In genomic region chr7:69399038-69399800, GRCh38 we compare ENCODE assay signal across 12 cellular contexts.
DNase-seq lines count a peak whose midpoint lies in the region; ATAC-seq lines count a peak whose summit lies in the region.
"Had no signal": no experiment of that assay in that cellular context is flagged by ENCODE, and none has a peak within 500 bp of the region (broad histone marks: within the 10 kb centered on the region; RNA-seq: fewer than 3 reads in every experiment).

No MANE protein-coding gene starts in this region.

- ATAC-seq in HG03280 (IDR thresholded peaks at IDR 0.05; ENCODE audit: unreplicated experiment): no peak
- ATAC-seq: HepG2 had no signal

- no peak overlapping the region for H3K4me3 ChIP-seq in H7 (ENCODE audit: insufficient read depth, low read depth, low read length)
- H3K4me3 ChIP-seq: esophagus squamous epithelium had no signal

- no peaks in the 10 kb centered on the region for H3K27me3 ChIP-seq in H7 (ENCODE audit: control insufficient read depth, insufficient read depth, low read length)
- H3K27me3 ChIP-seq: esophagus squamous epithelium had no signal

- peak; percentile 67 for DNase-seq in H7
- peak; percentile 3 for DNase-seq in amniotic stem cell (lab: John Stamatoyannopoulos, UW)
- DNase-seq in inferior parietal cortex (ENCODE audit: extremely low spot score): peak; percentile 71
- DNase-seq in substantia nigra (lab: John Stamatoyannopoulos, UW): peak in 37 of 49 donors; percentile 0 to 71 (median 20)
- no peak for DNase-seq in DMS53 treated with DMSO at 0.1 percent for 48 hours (lab: John Stamatoyannopoulos, UW; ENCODE audit: unreplicated experiment)
- DNase-seq in NCI-H1930 (lab: John Stamatoyannopoulos, UW): no peak
- DNase-seq: activated T-cell treated with anti-CD3 and anti-CD28 coated beads, Interleukin-2, amount 50 U/mL, for 48 hours; esophagus squamous epithelium; kidney; NCI-H2029 treated with DMSO at 0.1 percent for 48 hours had no signal

- H3K27ac ChIP-seq in substantia nigra (ENCODE audit: low read depth, low read length, poor library complexity, severe bottlenecking): peak overlapping the region; percentile 65
- H3K27ac ChIP-seq: esophagus squamous epithelium had no signal

- H3K36me3 ChIP-seq in H7 (replicated peaks; ENCODE audit: control insufficient read depth, insufficient read depth, low read length): no peaks in the 10 kb centered on the region
- H3K36me3 ChIP-seq: esophagus squamous epithelium had no signal

Comparison
In these comparisons a context has a peak if more than half of its experiments do, and no peak if none do; other contexts are left out.
1. DNase-seq: peak in H7 (single experiment), amniotic stem cell (single experiment), inferior parietal cortex (single experiment) and substantia nigra (37 of 49); none in DMS53 treated with DMSO at 0.1 percent for 48 hours (single experiment) and NCI-H1930 (0 of 2).